In the genomic region with DNA sequence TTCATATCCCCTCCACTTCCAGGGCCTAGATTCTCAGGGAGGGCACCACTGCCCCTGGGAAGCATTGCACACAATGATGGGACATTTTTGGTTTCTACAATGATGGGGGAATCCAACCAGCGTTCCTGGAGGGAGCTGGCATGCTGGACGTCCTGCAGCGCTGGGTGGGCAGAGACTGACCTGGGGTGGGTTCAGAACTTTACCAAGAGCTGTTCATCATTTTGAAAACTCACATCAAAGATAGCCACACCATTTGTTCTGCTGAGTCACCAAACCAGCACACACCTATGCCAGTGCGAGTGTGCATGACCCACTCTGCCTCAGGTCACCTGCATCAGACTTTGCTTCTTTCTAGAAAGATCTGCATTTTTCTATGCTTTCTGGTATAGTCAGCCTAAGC, we compare ENCODE assay signal across 1 cellular context.
TF ChIP-seq lines count a peak whose summit lies in the region.

No MANE protein-coding gene starts in this region.

TF ChIP-seq in H1, 55 proteins besides CTCF, POLR2A, EP300 and RAD21:
- TF ChIP-seq EZH2 (IDR thresholded peaks at IDR 0.05; ENCODE audit: low read depth, low read length, severe bottlenecking) = no peak
- no peak for TF ChIP-seq SAP30 (IDR thresholded peaks at IDR 0.05; ENCODE audit: insufficient read depth, insufficient replicate concordance, low read length)
- no peak for TF ChIP-seq CBX5 (IDR thresholded peaks at IDR 0.05; ENCODE audit: low read depth, low read length)
- TF ChIP-seq BRCA1 (IDR thresholded peaks at IDR 0.05; ENCODE audit: low read depth, low read length) = no peak
- TF ChIP-seq NRF1 (IDR thresholded peaks at IDR 0.05; ENCODE audit: low read depth, low read length) = no peak
- TF ChIP-seq, protein P1, sequence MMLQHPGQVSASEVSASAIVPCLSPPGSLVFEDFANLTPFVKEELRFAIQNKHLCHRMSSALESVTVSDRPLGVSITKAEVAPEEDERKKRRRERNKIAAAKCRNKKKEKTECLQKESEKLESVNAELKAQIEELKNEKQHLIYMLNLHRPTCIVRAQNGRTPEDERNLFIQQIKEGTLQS (IDR thresholded peaks at IDR 0.05; ENCODE audit: insufficient read depth, low read depth, low read length) = no peak
